ENCODE assay signal across 1 cellular context in genomic region chr3:14178247-14179113, GRCh38.
TF ChIP-seq lines count a peak whose summit lies in the region.

LSM3 (plus strand) TSS chr3:14178817; CDS start chr3:14178861, 44 bp downstream.
XPC (minus strand) TSS chr3:14178601; CDS start chr3:14178568, 33 bp downstream.

TF ChIP-seq in WTC11, 78 proteins besides CTCF, POLR2A, EP300 and RAD21 (continued from another document and continues in another):
- TF ChIP-seq, protein P1, sequence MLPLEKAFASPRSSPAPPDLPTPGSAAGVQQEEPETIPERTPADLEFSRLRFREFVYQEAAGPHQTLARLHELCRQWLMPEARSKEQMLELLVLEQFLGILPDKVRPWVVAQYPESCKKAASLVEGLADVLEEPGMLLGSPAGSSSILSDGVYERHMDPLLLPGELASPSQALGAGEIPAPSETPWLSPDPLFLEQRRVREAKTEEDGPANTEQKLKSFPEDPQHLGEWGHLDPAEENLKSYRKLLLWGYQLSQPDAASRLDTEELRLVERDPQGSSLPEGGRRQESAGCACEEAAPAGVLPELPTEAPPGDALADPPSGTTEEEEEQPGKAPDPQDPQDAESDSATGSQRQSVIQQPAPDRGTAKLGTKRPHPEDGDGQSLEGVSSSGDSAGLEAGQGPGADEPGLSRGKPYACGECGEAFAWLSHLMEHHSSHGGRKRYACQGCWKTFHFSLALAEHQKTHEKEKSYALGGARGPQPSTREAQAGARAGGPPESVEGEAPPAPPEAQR (CRISPR knock-in tag; IDR thresholded peaks at IDR 0.05): no peak
- peak; percentile 74; the same call in 1 of the 2 replicates for TF ChIP-seq FOXP1 (CRISPR knock-in tag; IDR thresholded peaks at IDR 0.05; ENCODE audit: borderline replicate concordance)
- TF ChIP-seq, protein P2, sequence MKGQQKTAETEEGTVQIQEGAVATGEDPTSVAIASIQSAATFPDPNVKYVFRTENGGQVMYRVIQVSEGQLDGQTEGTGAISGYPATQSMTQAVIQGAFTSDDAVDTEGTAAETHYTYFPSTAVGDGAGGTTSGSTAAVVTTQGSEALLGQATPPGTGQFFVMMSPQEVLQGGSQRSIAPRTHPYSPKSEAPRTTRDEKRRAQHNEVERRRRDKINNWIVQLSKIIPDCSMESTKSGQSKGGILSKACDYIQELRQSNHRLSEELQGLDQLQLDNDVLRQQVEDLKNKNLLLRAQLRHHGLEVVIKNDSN (CRISPR knock-in tag; IDR thresholded peaks at IDR 0.05): no peak; the same call in 1 of the 2 replicates
- TF ChIP-seq FOXJ3 (CRISPR knock-in tag; IDR thresholded peaks at IDR 0.05; ENCODE audit: borderline replicate concordance): no peak
- TF ChIP-seq, protein P3, sequence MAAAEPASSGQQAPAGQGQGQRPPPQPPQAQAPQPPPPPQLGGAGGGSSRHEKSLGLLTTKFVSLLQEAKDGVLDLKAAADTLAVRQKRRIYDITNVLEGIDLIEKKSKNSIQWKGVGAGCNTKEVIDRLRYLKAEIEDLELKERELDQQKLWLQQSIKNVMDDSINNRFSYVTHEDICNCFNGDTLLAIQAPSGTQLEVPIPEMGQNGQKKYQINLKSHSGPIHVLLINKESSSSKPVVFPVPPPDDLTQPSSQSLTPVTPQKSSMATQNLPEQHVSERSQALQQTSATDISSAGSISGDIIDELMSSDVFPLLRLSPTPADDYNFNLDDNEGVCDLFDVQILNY (CRISPR knock-in tag; IDR thresholded peaks at IDR 0.05): no peak
- no peak for TF ChIP-seq PRRX2 (CRISPR knock-in tag; IDR thresholded peaks at IDR 0.05)
- no peak for TF ChIP-seq JUN (CRISPR knock-in tag; IDR thresholded peaks at IDR 0.05)
- TF ChIP-seq, protein P4, sequence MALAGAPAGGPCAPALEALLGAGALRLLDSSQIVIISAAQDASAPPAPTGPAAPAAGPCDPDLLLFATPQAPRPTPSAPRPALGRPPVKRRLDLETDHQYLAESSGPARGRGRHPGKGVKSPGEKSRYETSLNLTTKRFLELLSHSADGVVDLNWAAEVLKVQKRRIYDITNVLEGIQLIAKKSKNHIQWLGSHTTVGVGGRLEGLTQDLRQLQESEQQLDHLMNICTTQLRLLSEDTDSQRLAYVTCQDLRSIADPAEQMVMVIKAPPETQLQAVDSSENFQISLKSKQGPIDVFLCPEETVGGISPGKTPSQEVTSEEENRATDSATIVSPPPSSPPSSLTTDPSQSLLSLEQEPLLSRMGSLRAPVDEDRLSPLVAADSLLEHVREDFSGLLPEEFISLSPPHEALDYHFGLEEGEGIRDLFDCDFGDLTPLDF (CRISPR knock-in tag; IDR thresholded peaks at IDR 0.05): no peak
- TF ChIP-seq NFE2L1 (CRISPR knock-in tag; IDR thresholded peaks at IDR 0.05): no peak
- TF ChIP-seq FOXK1 (CRISPR knock-in tag; IDR thresholded peaks at IDR 0.05): peak; percentile 90
- TF ChIP-seq GRHL2 (CRISPR knock-in tag; IDR thresholded peaks at IDR 0.05; ENCODE audit: insufficient replicate concordance, severe bottlenecking): no peak
- 0 out of 2 replicates have a peak, but pooled peaks have one; percentile 81 for TF ChIP-seq IRF1 (CRISPR knock-in tag; IDR thresholded peaks at IDR 0.05)
- TF ChIP-seq, protein P5, sequence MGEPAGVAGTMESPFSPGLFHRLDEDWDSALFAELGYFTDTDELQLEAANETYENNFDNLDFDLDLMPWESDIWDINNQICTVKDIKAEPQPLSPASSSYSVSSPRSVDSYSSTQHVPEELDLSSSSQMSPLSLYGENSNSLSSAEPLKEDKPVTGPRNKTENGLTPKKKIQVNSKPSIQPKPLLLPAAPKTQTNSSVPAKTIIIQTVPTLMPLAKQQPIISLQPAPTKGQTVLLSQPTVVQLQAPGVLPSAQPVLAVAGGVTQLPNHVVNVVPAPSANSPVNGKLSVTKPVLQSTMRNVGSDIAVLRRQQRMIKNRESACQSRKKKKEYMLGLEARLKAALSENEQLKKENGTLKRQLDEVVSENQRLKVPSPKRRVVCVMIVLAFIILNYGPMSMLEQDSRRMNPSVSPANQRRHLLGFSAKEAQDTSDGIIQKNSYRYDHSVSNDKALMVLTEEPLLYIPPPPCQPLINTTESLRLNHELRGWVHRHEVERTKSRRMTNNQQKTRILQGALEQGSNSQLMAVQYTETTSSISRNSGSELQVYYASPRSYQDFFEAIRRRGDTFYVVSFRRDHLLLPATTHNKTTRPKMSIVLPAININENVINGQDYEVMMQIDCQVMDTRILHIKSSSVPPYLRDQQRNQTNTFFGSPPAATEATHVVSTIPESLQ (CRISPR knock-in tag; IDR thresholded peaks at IDR 0.05): no peak
- TF ChIP-seq, protein P6, sequence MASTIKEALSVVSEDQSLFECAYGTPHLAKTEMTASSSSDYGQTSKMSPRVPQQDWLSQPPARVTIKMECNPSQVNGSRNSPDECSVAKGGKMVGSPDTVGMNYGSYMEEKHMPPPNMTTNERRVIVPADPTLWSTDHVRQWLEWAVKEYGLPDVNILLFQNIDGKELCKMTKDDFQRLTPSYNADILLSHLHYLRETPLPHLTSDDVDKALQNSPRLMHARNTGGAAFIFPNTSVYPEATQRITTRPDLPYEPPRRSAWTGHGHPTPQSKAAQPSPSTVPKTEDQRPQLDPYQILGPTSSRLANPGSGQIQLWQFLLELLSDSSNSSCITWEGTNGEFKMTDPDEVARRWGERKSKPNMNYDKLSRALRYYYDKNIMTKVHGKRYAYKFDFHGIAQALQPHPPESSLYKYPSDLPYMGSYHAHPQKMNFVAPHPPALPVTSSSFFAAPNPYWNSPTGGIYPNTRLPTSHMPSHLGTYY (CRISPR knock-in tag; IDR thresholded peaks at IDR 0.05): no peak
- TF ChIP-seq, protein P7, sequence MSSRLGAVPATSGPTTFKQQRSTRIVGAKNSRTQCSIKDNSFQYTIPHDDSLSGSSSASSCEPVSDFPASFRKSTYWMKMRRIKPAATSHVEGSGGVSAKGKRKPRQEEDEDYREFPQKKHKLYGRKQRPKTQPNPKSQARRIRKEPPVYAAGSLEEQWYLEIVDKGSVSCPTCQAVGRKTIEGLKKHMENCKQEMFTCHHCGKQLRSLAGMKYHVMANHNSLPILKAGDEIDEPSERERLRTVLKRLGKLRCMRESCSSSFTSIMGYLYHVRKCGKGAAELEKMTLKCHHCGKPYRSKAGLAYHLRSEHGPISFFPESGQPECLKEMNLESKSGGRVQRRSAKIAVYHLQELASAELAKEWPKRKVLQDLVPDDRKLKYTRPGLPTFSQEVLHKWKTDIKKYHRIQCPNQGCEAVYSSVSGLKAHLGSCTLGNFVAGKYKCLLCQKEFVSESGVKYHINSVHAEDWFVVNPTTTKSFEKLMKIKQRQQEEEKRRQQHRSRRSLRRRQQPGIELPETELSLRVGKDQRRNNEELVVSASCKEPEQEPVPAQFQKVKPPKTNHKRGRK (CRISPR knock-in tag; IDR thresholded peaks at IDR 0.05; ENCODE audit: borderline replicate concordance): no peak
- no peak for TF ChIP-seq RELA (CRISPR knock-in tag; IDR thresholded peaks at IDR 0.05; ENCODE audit: borderline replicate concordance)
- peak; percentile 99 for TF ChIP-seq ETV6 (CRISPR knock-in tag; IDR thresholded peaks at IDR 0.05)
- 0 out of 2 replicates have a peak, but pooled peaks have one; percentile 59 for TF ChIP-seq TCF7 (CRISPR knock-in tag; IDR thresholded peaks at IDR 0.05; ENCODE audit: low read depth)
- TF ChIP-seq HMGA2 (CRISPR knock-in tag; IDR thresholded peaks at IDR 0.05): no peak
- no peak for TF ChIP-seq ZNF423 (CRISPR knock-in tag; IDR thresholded peaks at IDR 0.05)
- no peak for TF ChIP-seq ZNF232 (CRISPR knock-in tag; IDR thresholded peaks at IDR 0.05)
- TF ChIP-seq, protein P8, sequence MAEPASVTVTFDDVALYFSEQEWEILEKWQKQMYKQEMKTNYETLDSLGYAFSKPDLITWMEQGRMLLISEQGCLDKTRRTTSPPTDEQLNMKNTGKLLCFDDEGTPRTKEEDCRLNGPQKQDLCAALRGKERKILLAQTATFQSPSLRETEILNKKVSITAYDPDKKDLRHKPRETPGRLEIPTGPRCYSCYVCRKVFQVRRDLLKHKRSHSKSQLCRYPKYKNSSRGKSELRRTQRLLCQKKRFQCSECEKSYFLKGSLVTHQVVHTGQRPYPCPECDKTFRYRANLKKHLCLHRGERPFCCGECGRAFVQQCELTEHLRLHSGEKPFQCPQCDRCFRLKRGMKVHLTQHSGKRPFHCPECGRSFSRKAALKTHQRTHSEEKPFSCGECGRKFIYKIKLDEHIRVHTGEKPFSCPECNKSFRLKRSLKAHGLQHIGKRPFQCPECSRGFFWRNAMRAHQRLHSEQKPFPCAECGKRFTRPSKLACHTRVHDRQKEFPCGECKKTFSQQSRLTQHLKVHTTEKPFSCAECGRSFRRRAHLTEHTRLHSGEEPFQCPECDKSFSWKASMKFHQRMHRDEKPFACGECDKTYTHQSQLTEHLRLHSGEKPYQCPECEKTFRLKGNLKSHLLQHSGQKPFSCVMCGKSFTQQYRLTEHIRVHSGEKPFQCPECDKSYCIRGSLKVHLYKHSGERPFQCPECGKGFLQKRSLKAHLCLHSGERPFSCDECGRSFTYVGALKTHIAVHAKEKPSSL (CRISPR knock-in tag; conservative IDR thresholded peaks at IDR 0.05): no peak
- no peak for TF ChIP-seq ZNF396 (CRISPR knock-in tag; IDR thresholded peaks at IDR 0.05; ENCODE audit: borderline replicate concordance)
- TF ChIP-seq ZNF138 (CRISPR knock-in tag; conservative IDR thresholded peaks at IDR 0.05): no peak
- peak; percentile 7; the same call in 1 of the 2 replicates for TF ChIP-seq KAT7 (CRISPR knock-in tag; IDR thresholded peaks at IDR 0.05; ENCODE audit: borderline replicate concordance)
- TF ChIP-seq ZNF671 (CRISPR knock-in tag; IDR thresholded peaks at IDR 0.05): no peak
- no peak for TF ChIP-seq NR3C1 (CRISPR knock-in tag; conservative IDR thresholded peaks at IDR 0.05; ENCODE audit: low read depth)
- no peak for TF ChIP-seq ZNF219 (CRISPR knock-in tag; IDR thresholded peaks at IDR 0.05; ENCODE audit: borderline replicate concordance)
- TF ChIP-seq GTF2I (CRISPR knock-in tag; conservative IDR thresholded peaks at IDR 0.05): no peak
- TF ChIP-seq, protein P9, sequence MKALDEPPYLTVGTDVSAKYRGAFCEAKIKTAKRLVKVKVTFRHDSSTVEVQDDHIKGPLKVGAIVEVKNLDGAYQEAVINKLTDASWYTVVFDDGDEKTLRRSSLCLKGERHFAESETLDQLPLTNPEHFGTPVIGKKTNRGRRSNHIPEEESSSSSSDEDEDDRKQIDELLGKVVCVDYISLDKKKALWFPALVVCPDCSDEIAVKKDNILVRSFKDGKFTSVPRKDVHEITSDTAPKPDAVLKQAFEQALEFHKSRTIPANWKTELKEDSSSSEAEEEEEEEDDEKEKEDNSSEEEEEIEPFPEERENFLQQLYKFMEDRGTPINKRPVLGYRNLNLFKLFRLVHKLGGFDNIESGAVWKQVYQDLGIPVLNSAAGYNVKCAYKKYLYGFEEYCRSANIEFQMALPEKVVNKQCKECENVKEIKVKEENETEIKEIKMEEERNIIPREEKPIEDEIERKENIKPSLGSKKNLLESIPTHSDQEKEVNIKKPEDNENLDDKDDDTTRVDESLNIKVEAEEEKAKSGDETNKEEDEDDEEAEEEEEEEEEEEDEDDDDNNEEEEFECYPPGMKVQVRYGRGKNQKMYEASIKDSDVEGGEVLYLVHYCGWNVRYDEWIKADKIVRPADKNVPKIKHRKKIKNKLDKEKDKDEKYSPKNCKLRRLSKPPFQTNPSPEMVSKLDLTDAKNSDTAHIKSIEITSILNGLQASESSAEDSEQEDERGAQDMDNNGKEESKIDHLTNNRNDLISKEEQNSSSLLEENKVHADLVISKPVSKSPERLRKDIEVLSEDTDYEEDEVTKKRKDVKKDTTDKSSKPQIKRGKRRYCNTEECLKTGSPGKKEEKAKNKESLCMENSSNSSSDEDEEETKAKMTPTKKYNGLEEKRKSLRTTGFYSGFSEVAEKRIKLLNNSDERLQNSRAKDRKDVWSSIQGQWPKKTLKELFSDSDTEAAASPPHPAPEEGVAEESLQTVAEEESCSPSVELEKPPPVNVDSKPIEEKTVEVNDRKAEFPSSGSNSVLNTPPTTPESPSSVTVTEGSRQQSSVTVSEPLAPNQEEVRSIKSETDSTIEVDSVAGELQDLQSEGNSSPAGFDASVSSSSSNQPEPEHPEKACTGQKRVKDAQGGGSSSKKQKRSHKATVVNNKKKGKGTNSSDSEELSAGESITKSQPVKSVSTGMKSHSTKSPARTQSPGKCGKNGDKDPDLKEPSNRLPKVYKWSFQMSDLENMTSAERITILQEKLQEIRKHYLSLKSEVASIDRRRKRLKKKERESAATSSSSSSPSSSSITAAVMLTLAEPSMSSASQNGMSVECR (CRISPR knock-in tag; IDR thresholded peaks at IDR 0.05; ENCODE audit: borderline replicate concordance): peak; percentile 75; the same call in 1 of the 2 replicates
- no peak for TF ChIP-seq PRDM15 (CRISPR knock-in tag; IDR thresholded peaks at IDR 0.05)
- TF ChIP-seq MYBL2 (CRISPR knock-in tag; IDR thresholded peaks at IDR 0.05): no peak
- TF ChIP-seq ZNF263 (CRISPR knock-in tag; IDR thresholded peaks at IDR 0.05; ENCODE audit: low read depth): no peak
